Comparison of ENCODE assay signal across 8 cellular contexts in the genomic region with DNA sequence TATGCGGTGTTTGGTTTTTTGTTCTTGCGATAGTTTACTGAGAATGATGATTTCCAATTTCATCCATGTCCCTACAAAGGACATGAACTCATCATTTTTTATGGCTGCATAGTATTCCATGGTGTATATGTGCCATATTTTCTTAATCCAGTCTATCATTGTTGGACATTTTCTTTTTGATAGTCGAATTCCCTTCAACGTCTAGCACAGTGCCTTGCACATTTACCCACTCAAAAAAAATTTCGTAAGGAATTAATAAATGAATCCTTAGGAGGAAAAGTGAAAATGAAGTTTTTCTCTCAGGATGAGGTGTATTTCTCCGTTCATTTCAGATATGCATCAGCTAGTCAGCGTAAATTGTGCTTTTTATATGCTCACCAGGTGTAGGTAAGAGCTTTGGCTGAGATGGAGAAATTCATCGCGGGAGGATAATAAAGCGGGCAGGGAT. TPM values are rescaled to one million over a fixed set of nuclear protein-coding genes. Genes with fewer than 3 reads are reported as not detected.
DNase-seq lines count a peak whose midpoint lies in the region; ATAC-seq and TF ChIP-seq lines count a peak whose summit lies in the region.
"Not testable (repeated sequence)": the region's sequence is repeated elsewhere in the genome, so short reads cannot be mapped to it uniquely, and the experiment has no call there.

No MANE protein-coding gene starts in this region.

- WGBS in body of pancreas, 2 donors = 5 to 6% methylated on average over 8 of the region's 10 CpGs
- 20 to 21% methylated on average over 9 of the region's 10 CpGs for WGBS in lower leg skin, 2 donors
- 21 to 27% methylated on average over 9 to 10 of the region's 10 CpGs for WGBS in tibial nerve, 2 donors

- not testable (repeated sequence) for TF ChIP-seq CTCF in LNCaP clone FGC (IDR thresholded peaks at IDR 0.05; ENCODE audit: control insufficient read depth, extremely low read depth, insufficient read depth); activated B cell treated with CpG ODN at 0.5 μM for 24 hours (IDR thresholded peaks at IDR 0.05); body of pancreas (IDR thresholded peaks at IDR 0.05); fibroblast of lung (conservative IDR thresholded peaks at IDR 0.05 in 1 of 2, IDR thresholded peaks at IDR 0.05 in 1 of 2; ENCODE audit: low read depth in 1 of 2, low read length in 2 of 2); lower leg skin (IDR thresholded peaks at IDR 0.05); parathyroid adenoma (IDR thresholded peaks at IDR 0.05); tibial nerve (IDR thresholded peaks at IDR 0.05)

- H2AFZ ChIP-seq in fibroblast of lung (ENCODE audit: low read length); parathyroid adenoma: not testable (repeated sequence)

- H3K27ac ChIP-seq in CD4-positive, alpha-beta memory T cell (ENCODE audit: low read depth, low read length); fibroblast of lung (ENCODE audit: insufficient read depth, low read length); parathyroid adenoma: not testable (repeated sequence)
- H3K27ac ChIP-seq in body of pancreas = peak overlapping the region in 2 of 4 donors; percentile 81 to 90
- peak overlapping the region in 1 of 4 donors; percentile 88 for H3K27ac ChIP-seq in tibial nerve

- H3K4me3 ChIP-seq in CD4-positive, alpha-beta memory T cell (ENCODE audit: low read length in 2 of 2) = peak overlapping the region in 1 of 2 donors; percentile 61
- peak overlapping the region; percentile 76 for H3K4me3 ChIP-seq in LNCaP clone FGC (ENCODE audit: low read depth, low read length)
- H3K4me3 ChIP-seq in body of pancreas = peak overlapping the region; percentile 14 to 96
- peak overlapping the region; percentile 65 to 95 (median 83) for H3K4me3 ChIP-seq in fibroblast of lung (replicated peaks in 1 of 4; ENCODE audit: control extremely low read depth in 1 of 4, insufficient read depth in 1 of 4, low read depth in 3 of 4, low read length in 4 of 4)
- H3K4me3 ChIP-seq in lower leg skin (ENCODE audit: low read depth, poor library complexity, severe bottlenecking) = peak overlapping the region; percentile 36
- peak overlapping the region; percentile 82 for H3K4me3 ChIP-seq in parathyroid adenoma (ENCODE audit: low read depth, low read length)
- peak overlapping the region; percentile 49 to 73 (median 64) for H3K4me3 ChIP-seq in tibial nerve

- H3K4me2 ChIP-seq in fibroblast of lung (ENCODE audit: extremely low read depth, insufficient read depth, low read length) (peak overlapping the region; percentile 66), parathyroid adenoma (ENCODE audit: low read length) (peak overlapping the region; percentile 80)

- not testable (repeated sequence) for H3K9ac ChIP-seq in fibroblast of lung (ENCODE audit: insufficient read depth, low read length); parathyroid adenoma

- not testable (repeated sequence) for TF ChIP-seq POLR2A in body of pancreas (IDR thresholded peaks at IDR 0.05); lower leg skin (IDR thresholded peaks at IDR 0.05); tibial nerve (IDR thresholded peaks at IDR 0.05)

- not testable (repeated sequence) for H3K27me3 ChIP-seq in CD4-positive, alpha-beta memory T cell (ENCODE audit: insufficient read depth, low read length); body of pancreas; fibroblast of lung (ENCODE audit: control insufficient read depth, insufficient read depth, low read length); parathyroid adenoma (ENCODE audit: control insufficient read depth, insufficient read depth, low read length); tibial nerve

- not testable (repeated sequence) for TF ChIP-seq EP300 in tibial nerve (IDR thresholded peaks at IDR 0.05)

- not testable (repeated sequence) for H3K9me3 Mint-ChIP-seq in CD4-positive, alpha-beta memory T cell; activated B cell treated with CpG ODN at 0.5 μM for 24 hours

- not testable (repeated sequence) for H4K20me1 ChIP-seq in fibroblast of lung (ENCODE audit: control insufficient read depth, extremely low read depth, insufficient read depth, low read length)

- DNase-seq in CD4-positive, alpha-beta memory T cell; LNCaP clone FGC (ENCODE audit: low read depth); activated B cell treated with CpG ODN at 0.5 μM for 24 hours; body of pancreas; fibroblast of lung (ENCODE audit: low read depth in 2 of 2); lower leg skin (ENCODE audit: low spot score in 2 of 2); tibial nerve (ENCODE audit: low spot score in 2 of 2): not testable (repeated sequence)

- not testable (repeated sequence) for H3K79me2 ChIP-seq in fibroblast of lung (ENCODE audit: control insufficient read depth, insufficient read depth, low read length); parathyroid adenoma

- not testable (repeated sequence) for H3K36me3 Mint-ChIP-seq in CD4-positive, alpha-beta memory T cell; activated B cell treated with CpG ODN at 0.5 μM for 24 hours (ENCODE audit: low read depth)

- POLR2A ChIA-PET in CD4-positive, alpha-beta memory T cell (lab: Charles Lee; ENCODE audit: partially characterized antibody) = not testable (repeated sequence)
- POLR2A ChIA-PET in activated B cell treated with CpG ODN at 0.5 μM for 24 hours (lab: Charles Lee) = interaction anchor here (0.7 kb wide), 1 partner anchor 1202 kb away, joined by 4 read pairs; no protein-coding TSS in a partner anchor

- H3K27me3 Mint-ChIP-seq in CD4-positive, alpha-beta memory T cell = peaks cover 1 to 25% of the 10 kb centered on the region in 2 donors
- peaks cover 13% of the 10 kb centered on the region for H3K27me3 Mint-ChIP-seq in activated B cell treated with CpG ODN at 0.5 μM for 24 hours

- H3K36me3 ChIP-seq in CD4-positive, alpha-beta memory T cell (ENCODE audit: insufficient read depth, low read length); body of pancreas (replicated peaks in 1 of 2; ENCODE audit: insufficient read depth in 1 of 2, low read depth in 2 of 2); fibroblast of lung (ENCODE audit: control insufficient read depth, insufficient read depth, low read length); parathyroid adenoma (ENCODE audit: control insufficient read depth, insufficient read depth, low read length); tibial nerve: not testable (repeated sequence)

- not testable (repeated sequence) for H3K27ac Mint-ChIP-seq in CD4-positive, alpha-beta memory T cell; activated B cell treated with CpG ODN at 0.5 μM for 24 hours

- H3K4me1 ChIP-seq in CD4-positive, alpha-beta memory T cell (ENCODE audit: insufficient read depth, low read length); fibroblast of lung (ENCODE audit: control insufficient read depth, extremely low read depth, insufficient read depth, low read length): not testable (repeated sequence)
- H3K4me1 ChIP-seq in body of pancreas = peaks cover 37% of the 10 kb centered on the region
- H3K4me1 ChIP-seq in parathyroid adenoma = peaks cover 19% of the 10 kb centered on the region
- peaks cover 0 to 37% (median 13%) of the 10 kb centered on the region in 4 donors for H3K4me1 ChIP-seq in tibial nerve

- CTCF ChIA-PET in CD4-positive, alpha-beta memory T cell (lab: Charles Lee; ENCODE audit: partially characterized antibody); activated B cell treated with CpG ODN at 0.5 μM for 24 hours (lab: Charles Lee): not testable (repeated sequence)

- peak overlapping the region; percentile 84 to 91 (median 88) for H3K4me3 Mint-ChIP-seq in CD4-positive, alpha-beta memory T cell
- peak overlapping the region; percentile 92 for H3K4me3 Mint-ChIP-seq in activated B cell treated with CpG ODN at 0.5 μM for 24 hours

- not testable (repeated sequence) for ATAC-seq in activated B cell treated with CpG ODN at 0.5 μM for 24 hours (ENCODE audit: low read depth); body of pancreas

- intact Hi-C loops in CD4-positive, alpha-beta memory T cell (cut with micrococcal nuclease); activated B cell treated with CpG ODN at 0.5 μM for 24 hours (cut with micrococcal nuclease); body of pancreas (cut with DNase I); lower leg skin (cut with DNase I; ENCODE audit: low total_unique reads): not testable (repeated sequence)

- not testable (repeated sequence) for H3K9me3 ChIP-seq in CD4-positive, alpha-beta memory T cell (ENCODE audit: control insufficient read depth in 1 of 2, low read length in 2 of 2); body of pancreas; fibroblast of lung (ENCODE audit: control insufficient read depth, insufficient read depth, low read depth, low read length); parathyroid adenoma (ENCODE audit: control insufficient read depth, low read length); tibial nerve

- H3K4me1 Mint-ChIP-seq in CD4-positive, alpha-beta memory T cell = peaks cover 2 to 19% (median 5%) of the 10 kb centered on the region in 4 donors
- peaks cover 14% of the 10 kb centered on the region for H3K4me1 Mint-ChIP-seq in activated B cell treated with CpG ODN at 0.5 μM for 24 hours

RNA-seq across cellular contexts. Expression of gene PHGDH, which starts 0.4 kb away (rescaled TPM):
- total RNA-seq in CD4-positive, alpha-beta memory T cell = 1 to 10 TPM; 1.5 to 3.1 TPM
- 1 to 10 TPM; 2.7 to 2.8 TPM for polyA plus RNA-seq in CD4-positive, alpha-beta memory T cell
- total RNA-seq in activated B cell treated with CpG ODN at 0.5 μM for 24 hours (51.6 and 57.5 TPM in 2 replicates), body of pancreas (100 to 1,000 TPM in 1 of 2 donors, 10 to 100 TPM in 1; 75.5 to 101 TPM), fibroblast of lung (201 and 211 TPM in 2 replicates), lower leg skin (10 to 100 TPM; 55.1 to 94.2 (median 73.5) TPM), tibial nerve (10 to 100 TPM; 16.5 to 56.3 (median 42.9) TPM)
- polyA plus RNA-seq in fibroblast of lung = 44.3 and 45.0 TPM in 2 replicates
- polyA plus RNA-seq in fibroblast of lung (2012) = 102 and 136 TPM in 2 replicates
- polyA minus RNA-seq in fibroblast of lung (ENCODE audit: low replicate concordance) = 69.7 and 208 TPM in 2 replicates

RNA-seq across cellular contexts. Expression of gene HMGCS2, which starts 57.3 kb away (rescaled TPM):
- total RNA-seq in CD4-positive, alpha-beta memory T cell = not detected
- polyA plus RNA-seq in CD4-positive, alpha-beta memory T cell = not detected
- total RNA-seq in activated B cell treated with CpG ODN at 0.5 μM for 24 hours = not detected in 2 replicates
- 1 to 10 TPM in 1 of 2 donors, not detected in 1; 6.0 TPM for total RNA-seq in body of pancreas
- total RNA-seq in fibroblast of lung = not detected in 2 replicates
- not detected in 2 replicates for polyA plus RNA-seq in fibroblast of lung
- not detected in 2 replicates for polyA plus RNA-seq in fibroblast of lung (2012)
- polyA minus RNA-seq in fibroblast of lung (ENCODE audit: low replicate concordance) = not detected in 2 replicates
- 100 to 1,000 TPM in 2 of 4 donors, 10 to 100 TPM in 2; 23.9 to 400 (median 93.4) TPM for total RNA-seq in lower leg skin
- total RNA-seq in tibial nerve = not detected

Comparison
In these comparisons a context has a peak if more than half of its experiments do, and no peak if none do; other contexts are left out.
1. RNA of gene PHGDH, which starts 0.4 kb away (total RNA-seq): 201 to 211 TPM in fibroblast of lung, 75.5 to 101 TPM in body of pancreas, 55.1 to 94.2 TPM in lower leg skin, 51.6 to 57.5 TPM in activated B cell treated with CpG ODN at 0.5 μM for 24 hours and 16.5 to 56.3 TPM in tibial nerve; 1.5 to 3.1 TPM in CD4-positive, alpha-beta memory T cell; every median in the first group is over 4 times any median in the second.